11 cellular contexts compared by ENCODE assay signal in the genomic region with DNA sequence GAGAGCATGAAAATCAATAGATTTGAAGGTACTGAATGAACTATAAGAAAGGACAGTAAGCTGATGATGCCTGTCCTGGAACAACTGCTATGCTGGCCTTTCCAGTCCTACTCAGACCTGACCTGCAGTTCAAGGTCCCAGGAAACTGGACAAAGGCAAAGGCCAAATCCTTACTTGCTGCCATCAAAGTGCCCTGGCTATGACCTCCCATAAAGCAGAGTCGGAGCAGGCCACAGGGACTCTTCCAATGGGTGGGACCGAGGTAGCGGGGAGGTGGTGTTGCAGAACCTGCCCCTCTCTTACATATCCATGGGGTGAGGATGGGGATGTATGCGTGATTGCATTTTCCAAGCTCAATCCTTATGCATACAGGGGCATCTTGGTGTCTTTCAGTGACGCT. TPM values are rescaled to one million over a fixed set of nuclear protein-coding genes. Genes with fewer than 3 reads are reported as not detected.
DNase-seq lines count a peak whose midpoint lies in the region; ATAC-seq and TF ChIP-seq lines count a peak whose summit lies in the region.
"Had no signal": no experiment of that assay in that cellular context is flagged by ENCODE, and none has a peak within 500 bp of the region (broad histone marks: within the 10 kb centered on the region; RNA-seq: fewer than 3 reads in every experiment).

No MANE protein-coding gene starts in this region.

- no peak for DNase-seq in T-helper 2 cell treated with Interferon-gamma antibody and Interleukin-4, amounts not matched to agents 5 μg/mL and 100 μg/mL, for 36 hours (ENCODE audit: low spot score)
- DNase-seq in T-helper 2 cell (no peak), Peyer's patch (no peak), NCI-H1417 treated with DMSO at 0.1 percent for 48 hours (lab: John Stamatoyannopoulos, UW) (no peak)
- no peak for DNase-seq in effector memory CD4-positive, alpha-beta T cell
- no peak for DNase-seq in stimulated activated effector memory CD8-positive, alpha-beta T cell treated with anti-CD3 and anti-CD28 coated beads, Interleukin-12 subunit alpha, Interleukin-12 subunit beta, amount 100 ng/mL, for 72 hours (ENCODE audit: low spot score in 2 of 2)
- DNase-seq: DMS 273 treated with DMSO at 0.1 percent for 48 hours had no signal

- H3K4me1 ChIP-seq in Peyer's patch, result peaks cover 10 to 82% (median 45%) of the 10 kb centered on the region in 4 donors
- H3K4me1 ChIP-seq in effector memory CD4-positive, alpha-beta T cell (ENCODE audit: control insufficient read depth, insufficient read depth, low read length, poor library complexity, severe bottlenecking), result peaks cover 86% of the 10 kb centered on the region
- H3K4me1 ChIP-seq: prostate gland had no signal

- H3K27ac Mint-ChIP-seq in T-helper 2 cell treated with Interferon-gamma antibody and Interleukin-4, amounts not matched to agents 5 μg/mL and 100 μg/mL, for 36 hours, result peak overlapping the region; percentile 73
- peak overlapping the region; percentile 89 for H3K27ac Mint-ChIP-seq in stimulated activated effector memory CD8-positive, alpha-beta T cell treated with anti-CD3 and anti-CD28 coated beads, Interleukin-12 subunit alpha, Interleukin-12 subunit beta, amount 100 ng/mL, for 72 hours

- no peaks in the 10 kb centered on the region for H3K27me3 Mint-ChIP-seq in T-helper 2 cell treated with Interferon-gamma antibody and Interleukin-4, amounts not matched to agents 5 μg/mL and 100 μg/mL, for 36 hours (ENCODE audit: low read depth)

- no peak for TF ChIP-seq CTCF in Peyer's patch (IDR thresholded peaks at IDR 0.05)

- TF ChIP-seq POLR2A in Peyer's patch (IDR thresholded peaks at IDR 0.05), result no peak

- no peaks in the 10 kb centered on the region for H3K9me3 Mint-ChIP-seq in T-helper 2 cell treated with Interferon-gamma antibody and Interleukin-4, amounts not matched to agents 5 μg/mL and 100 μg/mL, for 36 hours
- H3K9me3 Mint-ChIP-seq in stimulated activated effector memory CD8-positive, alpha-beta T cell treated with anti-CD3 and anti-CD28 coated beads, Interleukin-12 subunit alpha, Interleukin-12 subunit beta, amount 100 ng/mL, for 72 hours, result no peaks in the 10 kb centered on the region

- no peak overlapping the region for H3K4me3 Mint-ChIP-seq in T-helper 2 cell treated with Interferon-gamma antibody and Interleukin-4, amounts not matched to agents 5 μg/mL and 100 μg/mL, for 36 hours
- peak overlapping the region; percentile 62 for H3K4me3 Mint-ChIP-seq in stimulated activated effector memory CD8-positive, alpha-beta T cell treated with anti-CD3 and anti-CD28 coated beads, Interleukin-12 subunit alpha, Interleukin-12 subunit beta, amount 100 ng/mL, for 72 hours

- no peaks in the 10 kb centered on the region for H3K27me3 ChIP-seq in Peyer's patch
- H3K27me3 ChIP-seq in effector memory CD4-positive, alpha-beta T cell (replicated peaks; ENCODE audit: control insufficient read depth, insufficient read depth, low read length, poor library complexity, severe bottlenecking), result no peaks in the 10 kb centered on the region

- H3K4me1 Mint-ChIP-seq in T-helper 2 cell treated with Interferon-gamma antibody and Interleukin-4, amounts not matched to agents 5 μg/mL and 100 μg/mL, for 36 hours (ENCODE audit: low read depth), result peaks cover 72% of the 10 kb centered on the region
- H3K4me1 Mint-ChIP-seq in stimulated activated effector memory CD8-positive, alpha-beta T cell treated with anti-CD3 and anti-CD28 coated beads, Interleukin-12 subunit alpha, Interleukin-12 subunit beta, amount 100 ng/mL, for 72 hours, result peaks cover 85% of the 10 kb centered on the region

- ATAC-seq in stimulated activated effector memory CD8-positive, alpha-beta T cell treated with anti-CD3 and anti-CD28 coated beads, Interleukin-12 subunit alpha, Interleukin-12 subunit beta, amount 100 ng/mL, for 72 hours, result no peak
- ATAC-seq in HG02798 (IDR thresholded peaks at IDR 0.05; ENCODE audit: poor library complexity, unreplicated experiment) (no peak), HG02759 (IDR thresholded peaks at IDR 0.05; ENCODE audit: unreplicated experiment) (no peak)

- no peaks in the 10 kb centered on the region for H3K9me3 ChIP-seq in Peyer's patch
- no peaks in the 10 kb centered on the region for H3K9me3 ChIP-seq in effector memory CD4-positive, alpha-beta T cell (ENCODE audit: control insufficient read depth, low read length)
- H3K9me3 ChIP-seq: prostate gland had no signal

- H3K36me3 ChIP-seq in Peyer's patch, result no peaks in the 10 kb centered on the region
- H3K36me3 ChIP-seq in effector memory CD4-positive, alpha-beta T cell (ENCODE audit: control insufficient read depth, insufficient read depth, low read length), result no peaks in the 10 kb centered on the region
- H3K36me3 ChIP-seq: prostate gland had no signal

- peaks cover 24% of the 10 kb centered on the region for H3K36me3 Mint-ChIP-seq in T-helper 2 cell treated with Interferon-gamma antibody and Interleukin-4, amounts not matched to agents 5 μg/mL and 100 μg/mL, for 36 hours (ENCODE audit: low read depth)
- H3K36me3 Mint-ChIP-seq in stimulated activated effector memory CD8-positive, alpha-beta T cell treated with anti-CD3 and anti-CD28 coated beads, Interleukin-12 subunit alpha, Interleukin-12 subunit beta, amount 100 ng/mL, for 72 hours, result peaks cover 67% of the 10 kb centered on the region

- no peak overlapping the region for H3K4me3 ChIP-seq in Peyer's patch
- H3K4me3 ChIP-seq in effector memory CD4-positive, alpha-beta T cell (ENCODE audit: insufficient read depth, low read depth, low read length, poor library complexity, severe bottlenecking), result no peak overlapping the region
- H3K4me3 ChIP-seq: prostate gland had no signal

- peak overlapping the region; percentile 66 to 85 (median 71) for H3K27ac ChIP-seq in Peyer's patch
- peak overlapping the region; percentile 92 for H3K27ac ChIP-seq in effector memory CD4-positive, alpha-beta T cell (ENCODE audit: insufficient read depth, low read length, poor library complexity, severe bottlenecking)
- H3K27ac ChIP-seq: 22Rv1, prostate gland had no signal

RNA-seq across cellular contexts. Expression of a gene that starts 26.8 kb away (rescaled TPM):
- total RNA-seq in Peyer's patch, result 10 to 100 TPM; 72.7 to 92.1 (median 80.5) TPM
